ENCODE assay signal across 1 cellular context in genomic region chr16:65117701-65118448, GRCh38.
TF ChIP-seq lines count a peak whose summit lies in the region.

No MANE protein-coding gene starts in this region.

TF ChIP-seq in HCT116, 20 proteins besides CTCF, POLR2A, EP300 and RAD21 (continued from another document):
- TF ChIP-seq REST (IDR thresholded peaks at IDR 0.05; ENCODE audit: low read depth), result no peak
- no peak for TF ChIP-seq JUND (IDR thresholded peaks at IDR 0.05)
- no peak for TF ChIP-seq EGR1 (IDR thresholded peaks at IDR 0.05; ENCODE audit: low read depth)
- no peak for TF ChIP-seq FOSL1 (IDR thresholded peaks at IDR 0.05; ENCODE audit: low read depth)
- no peak for TF ChIP-seq MAX (IDR thresholded peaks at IDR 0.05)
- no peak for TF ChIP-seq ZNF274 (IDR thresholded peaks at IDR 0.05; ENCODE audit: low read depth, low read length)
- TF ChIP-seq YY1 (IDR thresholded peaks at IDR 0.05; ENCODE audit: extremely low read depth, insufficient replicate concordance, low read depth, low read length), result no peak
- no peak for TF ChIP-seq ATF3 (IDR thresholded peaks at IDR 0.05)
- no peak for TF ChIP-seq CBX3 (IDR thresholded peaks at IDR 0.05; ENCODE audit: low read depth)
- TF ChIP-seq CEBPB (IDR thresholded peaks at IDR 0.05; ENCODE audit: low read depth), result no peak
TF ChIP-seq in HCT116: peak in this region for 0.
